Comparison of ENCODE assay signal across 15 cellular contexts in genomic region chr6:30740540-30740870, GRCh38. TPM values are rescaled to one million over a fixed set of nuclear protein-coding genes. Genes with fewer than 3 reads are reported as not detected.
A peak's percentile ranks its signal among the peaks of the same experiment; 100 is the strongest.
DNase-seq lines count a peak whose midpoint lies in the region; ATAC-seq and TF ChIP-seq lines count a peak whose summit lies in the region.
"Had no signal": no experiment of that assay in that cellular context is flagged by ENCODE, and none has a peak within 500 bp of the region (broad histone marks: within the 10 kb centered on the region; RNA-seq: fewer than 3 reads in every experiment).

No MANE protein-coding gene starts in this region.

- no peak overlapping the region for H2AFZ ChIP-seq in fibroblast of lung (ENCODE audit: low read length)

- H3K9me3 Mint-ChIP-seq in activated CD4-positive, alpha-beta memory T cell treated with anti-CD3 and anti-CD28 coated beads for 36 hours = no peaks in the 10 kb centered on the region

- H3K27me3 ChIP-seq in heart left ventricle (no peaks in the 10 kb centered on the region), fibroblast of lung (ENCODE audit: control insufficient read depth, insufficient read depth, low read length) (no peaks in the 10 kb centered on the region), subcutaneous abdominal adipose tissue (ENCODE audit: control insufficient read depth in 5 of 5, insufficient read depth in 4 of 5, low read length in 5 of 5) (no peaks in the 10 kb centered on the region), upper lobe of right lung (no peaks in the 10 kb centered on the region)
- H3K27me3 ChIP-seq: testis had no signal

- H3K4me1 ChIP-seq in heart left ventricle (peaks cover 3 to 72% (median 44%) of the 10 kb centered on the region in 12 donors), fibroblast of lung (ENCODE audit: control insufficient read depth, extremely low read depth, insufficient read depth, low read length) (peaks cover 13% of the 10 kb centered on the region), subcutaneous abdominal adipose tissue (ENCODE audit: control insufficient read depth in 5 of 5, insufficient read depth in 5 of 5, low read length in 5 of 5) (peaks cover 18 to 71% (median 43%) of the 10 kb centered on the region in 5 donors), upper lobe of right lung (peaks cover 48% of the 10 kb centered on the region)

- ATAC-seq in heart left ventricle (no peak), Right ventricle myocardium inferior (no peak), upper lobe of right lung (no peak)
- ATAC-seq: left lobe of liver had no signal

- H3K4me2 ChIP-seq in fibroblast of lung (ENCODE audit: extremely low read depth, insufficient read depth, low read length) = peak overlapping the region; percentile 45

- peaks cover 65% of the 10 kb centered on the region for H3K79me2 ChIP-seq in fibroblast of lung (ENCODE audit: control insufficient read depth, insufficient read depth, low read length)

- H3K4me3 Mint-ChIP-seq in activated CD4-positive, alpha-beta memory T cell treated with anti-CD3 and anti-CD28 coated beads for 36 hours = peak overlapping the region; percentile 18

- 90 to 92% (median 91%) methylated on average over 2 of the region's 2 CpGs for WGBS in heart left ventricle, 4 donors

- H3K36me3 ChIP-seq in heart left ventricle = peaks cover 0 to 61% (median 59%) of the 10 kb centered on the region in 9 donors
- peaks cover 22% of the 10 kb centered on the region for H3K36me3 ChIP-seq in fibroblast of lung (ENCODE audit: control insufficient read depth, insufficient read depth, low read length)
- peaks cover 15 to 53% (median 42%) of the 10 kb centered on the region in 5 donors for H3K36me3 ChIP-seq in subcutaneous abdominal adipose tissue (ENCODE audit: control insufficient read depth in 5 of 5, insufficient read depth in 5 of 5, low read length in 5 of 5)
- H3K36me3 ChIP-seq in upper lobe of right lung = peaks cover 53% of the 10 kb centered on the region

- TF ChIP-seq CTCF in heart left ventricle (IDR thresholded peaks at IDR 0.05) (no peak), fibroblast of lung (conservative IDR thresholded peaks at IDR 0.05 in 1 of 2, IDR thresholded peaks at IDR 0.05 in 1 of 2; ENCODE audit: low read depth in 1 of 2, low read length in 2 of 2) (no peak), upper lobe of right lung (IDR thresholded peaks at IDR 0.05) (no peak)

- CTCF ChIA-PET in activated CD4-positive, alpha-beta memory T cell treated with anti-CD3 and anti-CD28 coated beads for 36 hours (lab: Charles Lee) = interaction anchor here (1.2 to 3.4 kb wide), 2 partner anchors 10 to 62 kb away, joined by 3 to 19 read pairs; no protein-coding TSS in a partner anchor

- intact Hi-C loops in heart left ventricle (cut with DNase I) = loop anchor here (5.0 to 10.0 kb wide), 10 partner anchors 37 to 344 kb away; partner anchors contain the start of genes MRPS18B (in 1 of the 10) and PPP1R10 (in 1 of the 10)
- intact Hi-C loops in Right ventricle myocardium inferior (cut with DNase I) = loop anchor here (5.0 to 10.0 kb wide), 3 partner anchors 137 to 344 kb away; no protein-coding TSS in a partner anchor
- intact Hi-C loops in activated CD4-positive, alpha-beta memory T cell treated with anti-CD3 and anti-CD28 coated beads for 36 hours (cut with micrococcal nuclease) = loop anchor here (5.0 kb wide), 1 partner anchor 253 kb away; the partner anchor contains the start of gene HLA-E
- intact Hi-C loops in upper lobe of right lung (cut with DNase I) = no loop called here

- H3K27ac Mint-ChIP-seq in activated CD4-positive, alpha-beta memory T cell treated with anti-CD3 and anti-CD28 coated beads for 36 hours = peak overlapping the region; percentile 69

- peaks cover 73% of the 10 kb centered on the region for H3K4me1 Mint-ChIP-seq in activated CD4-positive, alpha-beta memory T cell treated with anti-CD3 and anti-CD28 coated beads for 36 hours (ENCODE audit: low read depth)

- peak overlapping the region in 8 of 12 donors; percentile 2 to 99 (median 62) for H3K27ac ChIP-seq in heart left ventricle
- peak overlapping the region; percentile 95 for H3K27ac ChIP-seq in fibroblast of lung (ENCODE audit: insufficient read depth, low read length)
- peak overlapping the region; percentile 89 for H3K27ac ChIP-seq in subcutaneous abdominal adipose tissue (ENCODE audit: low read depth, low read length)
- no peak overlapping the region for H3K27ac ChIP-seq in upper lobe of right lung
- H3K27ac ChIP-seq: testis had no signal

- POLR2A ChIA-PET in activated CD4-positive, alpha-beta memory T cell treated with anti-CD3 and anti-CD28 coated beads for 36 hours (lab: Charles Lee) = interaction anchor here (0.9 to 1.6 kb wide), 4 partner anchors 23 to 78 kb away, joined by 3 to 4 read pairs (median 3); partner anchors contain the start of gene MDC1

- H3K9ac ChIP-seq in fibroblast of lung (ENCODE audit: insufficient read depth, low read length) = no peak overlapping the region
- H3K9ac ChIP-seq in subcutaneous abdominal adipose tissue (ENCODE audit: low read length in 5 of 5) = no peak overlapping the region

- H3K36me3 Mint-ChIP-seq in activated CD4-positive, alpha-beta memory T cell treated with anti-CD3 and anti-CD28 coated beads for 36 hours = peaks cover 80% of the 10 kb centered on the region

- H3K9me3 ChIP-seq in heart left ventricle (no peaks in the 10 kb centered on the region), fibroblast of lung (ENCODE audit: control insufficient read depth, insufficient read depth, low read depth, low read length) (no peaks in the 10 kb centered on the region), subcutaneous abdominal adipose tissue (ENCODE audit: control insufficient read depth in 5 of 5, low read length in 5 of 5) (no peaks in the 10 kb centered on the region), upper lobe of right lung (no peaks in the 10 kb centered on the region)
- H3K9me3 ChIP-seq: HAP-1, testis had no signal

- TF ChIP-seq POLR2A in heart left ventricle (IDR thresholded peaks at IDR 0.05) = no peak

- no peak overlapping the region for H3K4me3 ChIP-seq in heart left ventricle
- peak overlapping the region in 2 of 4 experiments; percentile 0 to 7 for H3K4me3 ChIP-seq in fibroblast of lung (replicated peaks in 1 of 4; ENCODE audit: control extremely low read depth in 1 of 4, insufficient read depth in 1 of 4, low read depth in 3 of 4, low read length in 4 of 4)
- no peak overlapping the region for H3K4me3 ChIP-seq in subcutaneous abdominal adipose tissue (ENCODE audit: low read depth in 1 of 5, low read length in 5 of 5)
- no peak overlapping the region for H3K4me3 ChIP-seq in upper lobe of right lung
- H3K4me3 ChIP-seq: HAP-1, testis had no signal

- DNase-seq in heart left ventricle (no peak), Right ventricle myocardium inferior (ENCODE audit: missing footprints) (no peak), fibroblast of lung (ENCODE audit: low read depth in 2 of 2) (no peak), hypothalamus (lab: John Stamatoyannopoulos, UW) (no peak), retina (no peak), upper lobe of right lung (no peak)
- no peak for DNase-seq in activated CD4-positive, alpha-beta memory T cell treated with anti-CD3 and anti-CD28 coated beads for 36 hours
- DNase-seq: foreskin melanocyte; NCI-H2029 treated with DMSO at 0.1 percent for 48 hours; NK-92 treated with Interleukin-12 subunit alpha and Interleukin-12 subunit beta, amount 100 ng/mL, for 24 hours; testis had no signal

- H3K27me3 Mint-ChIP-seq in activated CD4-positive, alpha-beta memory T cell treated with anti-CD3 and anti-CD28 coated beads for 36 hours = no peaks in the 10 kb centered on the region
- H3K27me3 Mint-ChIP-seq: progenitor cell of endocrine pancreas had no signal

- no peaks in the 10 kb centered on the region for H4K20me1 ChIP-seq in fibroblast of lung (ENCODE audit: control insufficient read depth, extremely low read depth, insufficient read depth, low read length)

RNA-seq across cellular contexts. Expression of gene FLOT1, which starts 2.0 kb away (rescaled TPM):
- total RNA-seq in heart left ventricle (100 to 1,000 TPM; 166 to 282 (median 211) TPM), Right ventricle myocardium inferior (240 TPM), fibroblast of lung (136 and 180 TPM in 2 replicates), upper lobe of right lung (175 TPM)
- polyA plus RNA-seq in heart left ventricle (100 to 1,000 TPM; 291 to 310 TPM), fibroblast of lung (301 TPM in 2 replicates)
- total RNA-seq in activated CD4-positive, alpha-beta memory T cell treated with anti-CD3 and anti-CD28 coated beads for 36 hours = 100 to 1,000 TPM; 226 to 231 TPM
- polyA plus RNA-seq in fibroblast of lung (2012) = 219 and 223 TPM in 2 replicates
- 145 and 206 TPM in 2 replicates for polyA minus RNA-seq in fibroblast of lung (ENCODE audit: low replicate concordance)

RNA-seq across cellular contexts. Expression of gene IER3, which starts 3.8 kb away (rescaled TPM):
- total RNA-seq in heart left ventricle (100 to 1,000 TPM in 2 of 9 donors, 10 to 100 TPM in 6, 1 to 10 TPM in 1; 8.7 to 127 (median 69.8) TPM), Right ventricle myocardium inferior (19.2 TPM), fibroblast of lung (42.9 and 43.3 TPM in 2 replicates), upper lobe of right lung (35.4 TPM)
- polyA plus RNA-seq in heart left ventricle (100 to 1,000 TPM in 1 of 2 donors, 10 to 100 TPM in 1; 33.3 to 119 TPM), fibroblast of lung (34.2 and 102 TPM in 2 replicates)
- 100 to 1,000 TPM; 167 to 171 TPM for total RNA-seq in activated CD4-positive, alpha-beta memory T cell treated with anti-CD3 and anti-CD28 coated beads for 36 hours
- polyA plus RNA-seq in fibroblast of lung (2012) = 44.9 and 125 TPM in 2 replicates
- 8.1 and 14.4 TPM in 2 replicates for polyA minus RNA-seq in fibroblast of lung (ENCODE audit: low replicate concordance)

RNA-seq across cellular contexts. Expression of gene TUBB, which starts 20.4 kb away (rescaled TPM):
- total RNA-seq in heart left ventricle (100 to 1,000 TPM; 183 to 474 (median 238) TPM), Right ventricle myocardium inferior (254 TPM), fibroblast of lung (432 and 551 TPM in 2 replicates), upper lobe of right lung (243 TPM)
- polyA plus RNA-seq in heart left ventricle (100 to 1,000 TPM; 195 to 497 TPM), fibroblast of lung (1,493 and 2,513 TPM in 2 replicates)
- total RNA-seq in activated CD4-positive, alpha-beta memory T cell treated with anti-CD3 and anti-CD28 coated beads for 36 hours = 1,000 to 10,000 TPM; 1,695 to 1,719 TPM
- 1,291 and 2,040 TPM in 2 replicates for polyA plus RNA-seq in fibroblast of lung (2012)
- polyA minus RNA-seq in fibroblast of lung (ENCODE audit: low replicate concordance) = 2,570 and 3,657 TPM in 2 replicates

RNA-seq across cellular contexts. Expression of gene MDC1, which starts 23.4 kb away (rescaled TPM):
- total RNA-seq in heart left ventricle = 10 to 100 TPM; 10.6 to 25.0 (median 17.5) TPM
- polyA plus RNA-seq in heart left ventricle = 10 to 100 TPM in 1 of 2 donors, 1 to 10 TPM in 1; 8.6 to 13.9 TPM
- total RNA-seq in Right ventricle myocardium inferior = 13.1 TPM
- total RNA-seq in activated CD4-positive, alpha-beta memory T cell treated with anti-CD3 and anti-CD28 coated beads for 36 hours = 10 to 100 TPM; 79.5 to 88.7 TPM
- total RNA-seq in fibroblast of lung = 3.3 and 5.0 TPM in 2 replicates
- 3.3 and 7.4 TPM in 2 replicates for polyA plus RNA-seq in fibroblast of lung
- 8.7 and 14.3 TPM in 2 replicates for polyA plus RNA-seq in fibroblast of lung (2012)
- 47.9 and 50.8 TPM in 2 replicates for polyA minus RNA-seq in fibroblast of lung (ENCODE audit: low replicate concordance)
- 32.8 TPM for total RNA-seq in upper lobe of right lung

RNA-seq across cellular contexts. Expression of gene NRM, which starts 49.7 kb away (rescaled TPM):
- total RNA-seq in heart left ventricle (1 to 10 TPM; 2.2 to 9.6 (median 3.9) TPM), Right ventricle myocardium inferior (5.7 TPM), fibroblast of lung (1.5 and 2.5 TPM in 2 replicates), upper lobe of right lung (9.5 TPM)
- polyA plus RNA-seq in heart left ventricle (1 to 10 TPM; 5.6 to 8.6 TPM), fibroblast of lung (18.3 and 39.6 TPM in 2 replicates)
- total RNA-seq in activated CD4-positive, alpha-beta memory T cell treated with anti-CD3 and anti-CD28 coated beads for 36 hours = 10 to 100 TPM; 31.6 to 32.7 TPM
- polyA plus RNA-seq in fibroblast of lung (2012) = 21.5 and 46.7 TPM in 2 replicates
- 66.6 and 131 TPM in 2 replicates for polyA minus RNA-seq in fibroblast of lung (ENCODE audit: low replicate concordance)
